In the genomic region with DNA sequence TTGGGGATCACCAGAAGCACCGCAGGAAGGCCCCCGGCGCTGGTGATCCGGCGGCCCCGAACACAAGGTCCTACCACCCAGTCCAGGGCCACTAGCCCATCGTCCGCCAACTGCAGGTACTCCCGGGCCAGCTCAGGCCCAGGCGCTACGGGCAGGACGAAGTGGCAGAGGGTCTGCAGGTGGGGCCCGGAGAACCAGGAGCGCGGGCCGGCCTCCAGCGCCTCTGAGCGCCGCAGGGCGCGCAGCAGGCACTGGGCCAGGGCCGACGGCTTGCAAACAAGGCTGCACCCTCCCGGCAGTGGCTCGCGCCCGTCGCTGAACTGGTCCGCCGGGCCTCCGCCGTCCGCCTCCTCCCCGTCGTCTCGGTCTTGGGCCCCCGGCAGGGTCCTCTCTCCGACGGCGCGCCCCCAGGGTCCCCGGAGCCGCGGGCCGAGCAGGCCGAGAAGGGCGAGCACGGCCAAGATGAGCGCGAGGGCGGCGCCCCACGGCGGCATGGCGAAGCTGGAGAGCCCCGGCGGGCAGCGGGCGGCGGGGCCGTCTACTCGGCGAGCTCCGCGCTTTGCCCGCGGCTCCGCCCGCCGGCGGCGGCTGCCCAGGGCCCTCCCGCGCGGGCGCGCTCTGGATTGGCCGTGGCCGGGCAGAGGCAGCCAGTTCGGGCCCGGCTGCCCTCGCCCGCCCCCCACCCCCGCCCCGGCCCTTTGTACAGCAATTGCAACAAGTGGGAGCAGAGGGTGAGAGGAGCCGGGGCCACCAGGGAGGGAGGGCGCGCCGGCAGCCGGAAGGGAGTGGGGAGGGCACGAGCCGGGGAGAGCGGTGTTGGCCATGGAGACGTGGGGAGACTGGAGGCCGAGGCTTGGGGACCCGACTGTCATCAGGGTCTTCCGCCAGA, we compare ENCODE assay signal across 8 cellular contexts. TPM values are rescaled to one million over a fixed set of nuclear protein-coding genes. Genes with fewer than 3 reads are reported as not detected.
DNase-seq lines count a peak whose midpoint lies in the region; ATAC-seq and TF ChIP-seq lines count a peak whose summit lies in the region.

A gene with protein sequence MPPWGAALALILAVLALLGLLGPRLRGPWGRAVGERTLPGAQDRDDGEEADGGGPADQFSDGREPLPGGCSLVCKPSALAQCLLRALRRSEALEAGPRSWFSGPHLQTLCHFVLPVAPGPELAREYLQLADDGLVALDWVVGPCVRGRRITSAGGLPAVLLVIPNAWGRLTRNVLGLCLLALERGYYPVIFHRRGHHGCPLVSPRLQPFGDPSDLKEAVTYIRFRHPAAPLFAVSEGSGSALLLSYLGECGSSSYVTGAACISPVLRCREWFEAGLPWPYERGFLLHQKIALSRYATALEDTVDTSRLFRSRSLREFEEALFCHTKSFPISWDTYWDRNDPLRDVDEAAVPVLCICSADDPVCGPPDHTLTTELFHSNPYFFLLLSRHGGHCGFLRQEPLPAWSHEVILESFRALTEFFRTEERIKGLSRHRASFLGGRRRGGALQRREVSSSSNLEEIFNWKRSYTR (minus strand): TSS at position 565 of the 889 bp plus-strand sequence. CDS start 71 bp downstream, at position 494.

- H3K9me3 ChIP-seq in CD8-positive, alpha-beta T cell (ENCODE audit: low read length): no peaks in the 10 kb centered on the region

- H3K36me3 ChIP-seq in CD8-positive, alpha-beta T cell (ENCODE audit: insufficient read depth, low read length): peaks cover 10% of the 10 kb centered on the region

- peaks cover 27% of the 10 kb centered on the region for H3K4me1 ChIP-seq in CD8-positive, alpha-beta T cell (ENCODE audit: insufficient read depth, low read length)

- H3K4me3 Mint-ChIP-seq in CD8-positive, alpha-beta T cell: peak within 1 kb of the TSS; percentile 94

- H3K9me3 Mint-ChIP-seq in CD8-positive, alpha-beta T cell: no peaks in the 10 kb centered on the region

- H3K27ac Mint-ChIP-seq in CD8-positive, alpha-beta T cell: peak within 1 kb of the TSS; percentile 86

- POLR2A ChIA-PET in CD8-positive, alpha-beta T cell (lab: Charles Lee): interaction anchor here (0.5 to 5.2 kb wide), 10 partner anchors 11 to 273 kb away, joined by 3 to 57 read pairs (median 4); a partner anchor contains a TSS

- CTCF ChIA-PET in CD8-positive, alpha-beta T cell (lab: Charles Lee): interaction anchor here (0.6 to 12.9 kb wide), 9 partner anchors 10 to 197 kb away, joined by 3 to 112 read pairs (median 7); a partner anchor contains a TSS

- peak within 1 kb of the TSS; percentile 53 for H3K27ac ChIP-seq in CD8-positive, alpha-beta T cell (ENCODE audit: low read depth, low read length)
- H3K27ac ChIP-seq in caudate nucleus (ENCODE audit: low read depth, low read length): peak within 1 kb of the TSS; percentile 85

- DNase-seq in CD8-positive, alpha-beta T cell: peak in 6 of 7 experiments; percentile 40 to 77 (median 54)
- DNase-seq in NCI-H1105 (lab: John Stamatoyannopoulos, UW) (peak; percentile 48), UCSD-AML1 (lab: John Stamatoyannopoulos, UW; ENCODE audit: unreplicated experiment) (peak; percentile 82), caudate nucleus (lab: John Stamatoyannopoulos, UW) (peak in 31 of 61 donors; percentile 30 to 76 (median 45)), islet precursor cell (peak; percentile 85)
- peak in 2 of 3 donors; percentile 31 to 59 for DNase-seq in stimulated activated CD4-positive, alpha-beta T cell treated with anti-CD3 and anti-CD28 coated beads, Interleukin-12 subunit alpha, Interleukin-12 subunit beta, amount 100 ng/mL, for 48 hours (ENCODE audit: low read depth in 2 of 3, low spot score in 1 of 3)

- no peaks in the 10 kb centered on the region for H3K27me3 Mint-ChIP-seq in CD8-positive, alpha-beta T cell (ENCODE audit: low read depth)

- intact Hi-C loops in CD8-positive, alpha-beta T cell (cut with DNase I, micrococcal nuclease): loop anchor here (5.0 to 10.0 kb wide), 7 partner anchors 51 to 1256 kb away; a partner anchor contains a TSS

- peak; percentile 24 for ATAC-seq in CD8-positive, alpha-beta T cell
- ATAC-seq in GM21576 (IDR thresholded peaks at IDR 0.05; ENCODE audit: unreplicated experiment) (peak; percentile 21), HG02870 (IDR thresholded peaks at IDR 0.05; ENCODE audit: unreplicated experiment) (no peak)

- no peak for TF ChIP-seq CTCF in CD8-positive, alpha-beta T cell (IDR thresholded peaks at IDR 0.05)

- peaks cover 51% of the 10 kb centered on the region for H3K4me1 Mint-ChIP-seq in CD8-positive, alpha-beta T cell (ENCODE audit: low read depth)

- H3K4me3 ChIP-seq in CD8-positive, alpha-beta T cell (ENCODE audit: low read depth, low read length): peak within 1 kb of the TSS; percentile 94

- H3K27me3 ChIP-seq in CD8-positive, alpha-beta T cell (ENCODE audit: insufficient read depth, low read length): no peaks in the 10 kb centered on the region

- H3K36me3 Mint-ChIP-seq in CD8-positive, alpha-beta T cell: peaks cover 18% of the 10 kb centered on the region

RNA-seq across cellular contexts. Expression of the gene that starts here (rescaled TPM):
- 1 to 10 TPM; 8.3 to 8.7 TPM for total RNA-seq in CD8-positive, alpha-beta T cell
